In the genomic region with DNA sequence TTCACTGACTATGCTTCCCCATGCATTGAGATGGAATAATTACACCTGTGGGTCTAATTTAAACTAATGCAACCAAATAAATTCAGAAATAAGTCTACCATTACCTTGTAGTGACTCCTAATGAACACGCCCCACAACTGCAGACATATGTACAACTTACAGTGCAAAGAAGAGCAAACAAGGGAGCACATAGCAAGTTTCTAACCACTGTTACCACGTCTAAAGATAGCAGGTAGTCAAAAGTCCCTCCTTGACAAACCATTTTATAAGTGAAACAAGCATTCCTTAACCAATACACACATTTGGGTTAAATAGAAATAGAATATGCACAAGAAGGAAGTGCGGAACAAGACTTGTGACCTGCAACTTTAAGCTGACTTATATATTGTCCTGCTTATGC, we compare ENCODE assay signal across 10 cellular contexts. TPM values are rescaled to one million over a fixed set of nuclear protein-coding genes. Genes with fewer than 3 reads are reported as not detected.
DNase-seq lines count a peak whose midpoint lies in the region; ATAC-seq and TF ChIP-seq lines count a peak whose summit lies in the region.
"Had no signal": no experiment of that assay in that cellular context is flagged by ENCODE, and none has a peak within 500 bp of the region (broad histone marks: within the 10 kb centered on the region; RNA-seq: fewer than 3 reads in every experiment).

No MANE protein-coding gene starts in this region.

- H3K4me1 ChIP-seq in uterus, result peaks cover 4 to 12% of the 10 kb centered on the region in 2 donors

- DNase-seq in immature natural killer cell, result peak; percentile 24 to 33 (median 28)
- DNase-seq in stimulated activated naive CD4-positive, alpha-beta T cell (lab: John Stamatoyannopoulos, UW), result no peak
- DNase-seq in brain microvascular endothelial cell, result no peak
- no peak for DNase-seq in foreskin melanocyte
- no peak for DNase-seq in uterus
- DNase-seq: NCI-H2081 treated with DMSO at 0.1 percent for 48 hours had no signal

- H3K4me1 Mint-ChIP-seq in immature natural killer cell, result peaks cover 70 to 80% of the 10 kb centered on the region in 2 donors

- intact Hi-C loops in uterus (cut with DNase I; ENCODE audit: low total_unique reads), result no loop called here

- peak overlapping the region; percentile 72 to 82 (median 78) for H3K4me3 Mint-ChIP-seq in immature natural killer cell
- H3K4me3 Mint-ChIP-seq: nephron had no signal

- no peak for TF ChIP-seq CTCF in brain microvascular endothelial cell (IDR thresholded peaks at IDR 0.05; ENCODE audit: low read depth, low read length, missing control alignments)
- TF ChIP-seq CTCF in uterus (IDR thresholded peaks at IDR 0.05), result no peak

- in situ Hi-C loops in brain microvascular endothelial cell (cut with HindIII; ENCODE audit: low pct_ligation_motif_present, low sequenced_read_pairs), result no loop called here

- H3K27ac ChIP-seq in brain microvascular endothelial cell (no peak overlapping the region), uterus (peak overlapping the region in 1 of 2 donors; percentile 75)

- H3K27me3 ChIP-seq in brain microvascular endothelial cell (replicated peaks), result no peaks in the 10 kb centered on the region
- H3K27me3 ChIP-seq in uterus, result no peaks in the 10 kb centered on the region

- no peaks in the 10 kb centered on the region for H3K27me3 Mint-ChIP-seq in immature natural killer cell (ENCODE audit: low read depth in 3 of 3)

- ATAC-seq in GM18505 (IDR thresholded peaks at IDR 0.05; ENCODE audit: unreplicated experiment) (peak; percentile 64), GM21526 (IDR thresholded peaks at IDR 0.05; ENCODE audit: low FRiP score, unreplicated experiment) (peak; percentile 52), HG03457 (IDR thresholded peaks at IDR 0.05; ENCODE audit: unreplicated experiment) (peak; percentile 61)

- TF ChIP-seq POLR2A in GM18505 (IDR thresholded peaks at IDR 0.05; ENCODE audit: borderline replicate concordance, extremely low read depth, insufficient read depth, insufficient read length) (no peak), uterus (IDR thresholded peaks at IDR 0.05) (no peak)

- no peak overlapping the region for H3K4me3 ChIP-seq in brain microvascular endothelial cell (ENCODE audit: low read depth, low read length)
- no peak overlapping the region for H3K4me3 ChIP-seq in uterus

- H3K27ac Mint-ChIP-seq in immature natural killer cell, result peak overlapping the region; percentile 80 to 95 (median 86)

- H3K9me3 Mint-ChIP-seq in immature natural killer cell, result no peaks in the 10 kb centered on the region
- H3K9me3 Mint-ChIP-seq: nephron had no signal

- H3K9me3 ChIP-seq in uterus, result no peaks in the 10 kb centered on the region

- H3K36me3 ChIP-seq in brain microvascular endothelial cell (replicated peaks) (no peaks in the 10 kb centered on the region), uterus (no peaks in the 10 kb centered on the region)

- peaks cover 0 to 4% (median 0%) of the 10 kb centered on the region in 3 donors for H3K36me3 Mint-ChIP-seq in immature natural killer cell

RNA-seq across cellular contexts. Expression of gene PHF21A, which starts 20.6 kb away (rescaled TPM):
- 10 to 100 TPM in 1 of 3 donors, 1 to 10 TPM in 2; 4.4 to 21.3 (median 5.8) TPM for polyA plus RNA-seq in immature natural killer cell
- 10 to 100 TPM; 12.1 to 83.3 (median 29.3) TPM for total RNA-seq in uterus

Comparison
In these comparisons a context has a peak if more than half of its experiments do, and no peak if none do; other contexts are left out.
1. DNase-seq: peak in immature natural killer cell (3 of 3); none in stimulated activated naive CD4-positive, alpha-beta T cell (0 of 6), brain microvascular endothelial cell (single experiment), foreskin melanocyte (single experiment) and uterus (0 of 2).
2. Peak in every context shown above with its lines, with median percentiles within 50 percentile points of each other: ATAC-seq.